In the genomic region with DNA sequence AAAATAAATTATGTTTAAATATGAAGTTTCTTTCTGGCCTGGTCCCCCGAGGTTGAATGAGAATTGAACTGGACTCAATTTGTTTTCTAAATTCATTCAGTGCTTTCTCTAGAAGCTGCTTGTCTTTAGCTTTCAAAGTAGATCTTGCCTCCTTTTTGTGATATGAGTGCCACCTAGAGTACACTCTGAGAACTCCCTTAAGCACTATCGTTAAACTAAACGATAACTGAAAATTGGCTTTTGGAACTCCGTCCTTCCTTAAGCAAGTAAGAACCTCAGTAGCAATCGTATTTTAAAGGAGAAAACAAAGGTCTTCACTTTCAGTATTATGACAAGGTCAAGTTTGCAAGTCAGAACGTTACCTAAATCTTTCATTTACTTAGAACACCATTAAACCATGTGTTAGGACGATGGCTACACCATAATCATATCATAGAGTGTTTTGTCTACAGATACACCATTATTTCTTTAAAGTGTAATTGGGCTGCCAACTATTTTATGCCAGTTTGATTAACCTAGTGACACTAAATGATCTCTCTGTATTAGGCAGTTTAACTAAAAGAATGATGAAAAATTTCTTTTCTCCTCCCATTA, we compare ENCODE assay signal across 8 cellular contexts.
DNase-seq lines count a peak whose midpoint lies in the region; ATAC-seq and TF ChIP-seq lines count a peak whose summit lies in the region.

No MANE protein-coding gene starts in this region.

- DNase-seq in CD4-positive, alpha-beta T cell, result no peak
- peak; percentile 75 for DNase-seq in NCI-H345 (lab: John Stamatoyannopoulos, UW)
- DNase-seq in activated naive CD8-positive, alpha-beta T cell treated with anti-CD3 and anti-CD28 coated beads, Interleukin-2, amount 50 U/mL, for 24 hours, result no peak
- DNase-seq in left ventricle myocardium superior, result no peak
- no peak for DNase-seq in stimulated activated effector memory CD8-positive, alpha-beta T cell treated with anti-CD3 and anti-CD28 coated beads, Interleukin-12 subunit alpha, Interleukin-12 subunit beta, amount 100 ng/mL, for 72 hours (ENCODE audit: low spot score in 2 of 2)
- DNase-seq in activated effector memory CD4-positive, alpha-beta T cell treated with anti-CD3 and anti-CD28 coated beads, Interleukin-2, amount 50 U/mL, for 16 hours, result no peak

- H3K27me3 Mint-ChIP-seq in CD4-positive, alpha-beta T cell, result peaks cover 71% of the 10 kb centered on the region
- H3K27me3 Mint-ChIP-seq in activated naive CD8-positive, alpha-beta T cell treated with anti-CD3 and anti-CD28 coated beads, Interleukin-2, amount 50 U/mL, for 24 hours, result peaks cover 19% of the 10 kb centered on the region

- H3K27ac ChIP-seq in CD4-positive, alpha-beta T cell (ENCODE audit: low read depth, low read length), result no peak overlapping the region

- intact Hi-C loops in CD4-positive, alpha-beta T cell (cut with DNase I, micrococcal nuclease), result loop anchor here (1.0 to 10.0 kb wide), 5 partner anchors 202 to 858 kb away; no protein-coding TSS in a partner anchor
- intact Hi-C loops in left ventricle myocardium superior (cut with micrococcal nuclease), result no loop called here

- H3K27ac Mint-ChIP-seq in CD4-positive, alpha-beta T cell, result no peak overlapping the region
- H3K27ac Mint-ChIP-seq in activated naive CD8-positive, alpha-beta T cell treated with anti-CD3 and anti-CD28 coated beads, Interleukin-2, amount 50 U/mL, for 24 hours, result no peak overlapping the region
- H3K27ac Mint-ChIP-seq in stimulated activated effector memory CD8-positive, alpha-beta T cell treated with anti-CD3 and anti-CD28 coated beads, Interleukin-12 subunit alpha, Interleukin-12 subunit beta, amount 100 ng/mL, for 72 hours, result no peak overlapping the region

- H3K4me1 Mint-ChIP-seq in CD4-positive, alpha-beta T cell (ENCODE audit: low read depth), result no peaks in the 10 kb centered on the region
- no peaks in the 10 kb centered on the region for H3K4me1 Mint-ChIP-seq in activated naive CD8-positive, alpha-beta T cell treated with anti-CD3 and anti-CD28 coated beads, Interleukin-2, amount 50 U/mL, for 24 hours
- no peaks in the 10 kb centered on the region for H3K4me1 Mint-ChIP-seq in stimulated activated effector memory CD8-positive, alpha-beta T cell treated with anti-CD3 and anti-CD28 coated beads, Interleukin-12 subunit alpha, Interleukin-12 subunit beta, amount 100 ng/mL, for 72 hours

- no peaks in the 10 kb centered on the region for H3K9me3 ChIP-seq in CD4-positive, alpha-beta T cell (ENCODE audit: control insufficient read depth, low read length)

- peak; percentile 74 for TF ChIP-seq CTCF in CD4-positive, alpha-beta T cell (IDR thresholded peaks at IDR 0.05)

- CTCF ChIA-PET in CD4-positive, alpha-beta T cell (lab: Charles Lee), result interaction anchor here (0.7 to 1.3 kb wide), 4 partner anchors 11 to 232 kb away, joined by 3 to 11 read pairs (median 6); no protein-coding TSS in a partner anchor

- POLR2A ChIA-PET in CD4-positive, alpha-beta T cell (lab: Charles Lee), result interaction anchor here (0.8 to 1.7 kb wide), 3 partner anchors 9 to 237 kb away, joined by 3 to 4 read pairs (median 3); no protein-coding TSS in a partner anchor

- H3K9me3 Mint-ChIP-seq in CD4-positive, alpha-beta T cell, result no peaks in the 10 kb centered on the region
- no peaks in the 10 kb centered on the region for H3K9me3 Mint-ChIP-seq in activated naive CD8-positive, alpha-beta T cell treated with anti-CD3 and anti-CD28 coated beads, Interleukin-2, amount 50 U/mL, for 24 hours
- no peaks in the 10 kb centered on the region for H3K9me3 Mint-ChIP-seq in stimulated activated effector memory CD8-positive, alpha-beta T cell treated with anti-CD3 and anti-CD28 coated beads, Interleukin-12 subunit alpha, Interleukin-12 subunit beta, amount 100 ng/mL, for 72 hours

- H3K27me3 ChIP-seq in CD4-positive, alpha-beta T cell (ENCODE audit: control insufficient read depth, insufficient read depth, low read length), result peaks cover 13% of the 10 kb centered on the region

- H3K4me3 Mint-ChIP-seq in CD4-positive, alpha-beta T cell, result no peak overlapping the region
- H3K4me3 Mint-ChIP-seq in activated naive CD8-positive, alpha-beta T cell treated with anti-CD3 and anti-CD28 coated beads, Interleukin-2, amount 50 U/mL, for 24 hours, result no peak overlapping the region
- H3K4me3 Mint-ChIP-seq in stimulated activated effector memory CD8-positive, alpha-beta T cell treated with anti-CD3 and anti-CD28 coated beads, Interleukin-12 subunit alpha, Interleukin-12 subunit beta, amount 100 ng/mL, for 72 hours, result no peak overlapping the region

- ATAC-seq in CD4-positive, alpha-beta T cell (ENCODE audit: poor library complexity), result peak; percentile 75
- ATAC-seq in GM18861 (IDR thresholded peaks at IDR 0.05; ENCODE audit: unreplicated experiment) (peak; percentile 76), HG03342 (IDR thresholded peaks at IDR 0.05; ENCODE audit: unreplicated experiment) (peak; percentile 67), left ventricle myocardium superior (peak; percentile 52)
- peak; percentile 75 for ATAC-seq in activated naive CD8-positive, alpha-beta T cell treated with anti-CD3 and anti-CD28 coated beads, Interleukin-2, amount 50 U/mL, for 24 hours
- ATAC-seq in stimulated activated effector memory CD8-positive, alpha-beta T cell treated with anti-CD3 and anti-CD28 coated beads, Interleukin-12 subunit alpha, Interleukin-12 subunit beta, amount 100 ng/mL, for 72 hours, result peak; percentile 71

- H3K36me3 Mint-ChIP-seq in CD4-positive, alpha-beta T cell (ENCODE audit: low read depth), result no peaks in the 10 kb centered on the region
- H3K36me3 Mint-ChIP-seq in activated naive CD8-positive, alpha-beta T cell treated with anti-CD3 and anti-CD28 coated beads, Interleukin-2, amount 50 U/mL, for 24 hours (ENCODE audit: low read depth), result no peaks in the 10 kb centered on the region
- no peaks in the 10 kb centered on the region for H3K36me3 Mint-ChIP-seq in stimulated activated effector memory CD8-positive, alpha-beta T cell treated with anti-CD3 and anti-CD28 coated beads, Interleukin-12 subunit alpha, Interleukin-12 subunit beta, amount 100 ng/mL, for 72 hours
